7 cellular contexts compared by ENCODE assay signal in genomic region chrX:65196758-65197371, GRCh38.
DNase-seq lines count a peak whose midpoint lies in the region; ATAC-seq, FAIRE-seq and TF ChIP-seq lines count a peak whose summit lies in the region.

No MANE protein-coding gene starts in this region.

- no peaks in the 10 kb centered on the region for H4K20me1 ChIP-seq in H1 (replicated peaks in 1 of 2; ENCODE audit: control insufficient read depth in 1 of 2, insufficient read depth in 2 of 2, low read length in 2 of 2)

- H4K5ac ChIP-seq in H1 (ENCODE audit: insufficient read length, low read depth, low read length) = no peak overlapping the region

- DNase-seq in DMS53 treated with DMSO at 0.1 percent for 48 hours (lab: John Stamatoyannopoulos, UW; ENCODE audit: unreplicated experiment) (peak; percentile 1), KBM-7 (peak; percentile 32), H1 (ENCODE audit: low read depth in 1 of 2, low spot score in 2 of 2) (peak; percentile 50 to 56), neuronal stem cell (ENCODE audit: low spot score) (peak; percentile 44)

- TF ChIP-seq POLR2A in H1 (IDR thresholded peaks at IDR 0.05; ENCODE audit: control extremely low read depth in 1 of 2, low read depth in 2 of 2, low read length in 2 of 2) = 0 out of 3 replicates have a peak, but pooled peaks of 1 of the 2 experiments have one; percentile 19

- CTCF ChIA-PET in H1 (lab: Charles Lee; ENCODE audit: partially characterized antibody) = interaction anchor here (0.6 to 1.4 kb wide), 5 partner anchors 10 to 165 kb away, joined by 3 to 4 read pairs (median 3); no protein-coding TSS in a partner anchor

- no peak overlapping the region; the same call in 1 of the 2 replicates for H2BK5ac ChIP-seq in H1 (ENCODE audit: low read depth, low read length)
- no peak overlapping the region for H2BK5ac ChIP-seq in neuronal stem cell (ENCODE audit: low read length)

- H3K27me3 ChIP-seq in H1 (replicated peaks in 1 of 4; ENCODE audit: control insufficient read depth in 3 of 4, extremely low read depth in 1 of 4, insufficient read depth in 3 of 4, low read length in 3 of 4) = no peaks in the 10 kb centered on the region
- no peaks in the 10 kb centered on the region for H3K27me3 ChIP-seq in neuronal stem cell (ENCODE audit: control insufficient read depth in 3 of 3, insufficient read depth in 3 of 3, low read depth in 1 of 3, low read length in 3 of 3)

- POLR2A ChIA-PET in H1 (lab: Charles Lee; ENCODE audit: partially characterized antibody) = interaction anchor here (1.2 to 1.3 kb wide), 3 partner anchors 12 to 221 kb away, joined by 3 to 5 read pairs (median 4); partner anchors contain the start of genes ZC3H12B and ZC4H2

- H3K79me1 ChIP-seq in H1 (ENCODE audit: low read depth, low read length) (no peaks in the 10 kb centered on the region), neuronal stem cell (ENCODE audit: low read depth, low read length) (no peaks in the 10 kb centered on the region)

- TF ChIP-seq EP300 in H1 (IDR thresholded peaks at IDR 0.05; ENCODE audit: borderline replicate concordance in 1 of 2, low read depth in 2 of 2, low read length in 2 of 2) = no peak

- H3K14ac ChIP-seq in H1 (ENCODE audit: insufficient read length) (no peak overlapping the region), neuronal stem cell (ENCODE audit: low read length) (no peak overlapping the region)

- no peak overlapping the region for H2AK5ac ChIP-seq in H1 (ENCODE audit: low read depth, low read length)
- H2AK5ac ChIP-seq in neuronal stem cell (ENCODE audit: low read depth, low read length) = no peak overlapping the region

- H3K4me3 ChIP-seq in H1 (ENCODE audit: extremely low read depth in 1 of 4, insufficient read depth in 2 of 4, low read depth in 3 of 4, low read length in 4 of 4) (peak overlapping the region in 1 of 4 experiments; percentile 49; a peak in 2 of 8 replicates), neuronal stem cell (ENCODE audit: low read length in 2 of 2) (no peak overlapping the region)

- H3K9ac ChIP-seq in H1 (replicated peaks in 1 of 4; ENCODE audit: extremely low read depth in 1 of 4, low read depth in 3 of 4, low read length in 3 of 4) (no peak overlapping the region), neuronal stem cell (ENCODE audit: low read depth, low read length, poor library complexity) (no peak overlapping the region)

- H3K27ac ChIP-seq in H1 (ENCODE audit: low read depth, low read length) (peak overlapping the region; percentile 65; the same call in 1 of the 2 replicates), neuronal stem cell (replicated peaks; ENCODE audit: low read length) (peak overlapping the region; percentile 71)

- H3K9me3 ChIP-seq in H1 (ENCODE audit: insufficient read depth in 2 of 2, low read depth in 1 of 2, low read length in 1 of 2) (no peaks in the 10 kb centered on the region), neuronal stem cell (replicated peaks in 1 of 2; ENCODE audit: control insufficient read depth in 2 of 2, insufficient read depth in 1 of 2, low read depth in 1 of 2, low read length in 2 of 2) (peaks cover 0 to 2% of the 10 kb centered on the region in 2 donors)

- H3K18ac ChIP-seq in H1 (ENCODE audit: extremely low read depth, low read length) (no peak overlapping the region; the same call in 1 of the 2 replicates), neuronal stem cell (ENCODE audit: low read length) (no peak overlapping the region)

- H2BK20ac ChIP-seq in H1 (ENCODE audit: low read length) = no peak overlapping the region

- H3K23me2 ChIP-seq in H1 (ENCODE audit: low read depth, low read length) = no peaks in the 10 kb centered on the region

- ATAC-seq in GM21576 (IDR thresholded peaks at IDR 0.05; ENCODE audit: unreplicated experiment) (no peak), HG03139 (IDR thresholded peaks at IDR 0.05; ENCODE audit: unreplicated experiment) (no peak), GM21723 (IDR thresholded peaks at IDR 0.05; ENCODE audit: unreplicated experiment) (no peak)

- no peaks in the 10 kb centered on the region for H3K36me3 ChIP-seq in H1 (ENCODE audit: control insufficient read depth in 2 of 4, insufficient read depth in 4 of 4, low read length in 3 of 4)
- no peaks in the 10 kb centered on the region for H3K36me3 ChIP-seq in neuronal stem cell (replicated peaks in 1 of 2; ENCODE audit: control insufficient read depth in 2 of 2, insufficient read depth in 2 of 2, low read length in 2 of 2)

- H3K23ac ChIP-seq in H1 (ENCODE audit: insufficient read length) (no peak overlapping the region), neuronal stem cell (ENCODE audit: low read depth, low read length, poor library complexity) (no peak overlapping the region)

- 8% methylated on average over 15 of the region's 15 CpGs; no CpG with 5 or more reads in 1 of the 2 experiments for WGBS in H1 (ENCODE audit: extremely low coverage in 1 of 2, insufficient coverage in 1 of 2, insufficient read length in 1 of 2, insufficient replicate concordance in 2 of 2, low coverage in 1 of 2, low lambda C conversion rate in 2 of 2, missing lambda C conversion rate in 1 of 2), 2 experiments
- WGBS in neuronal stem cell (ENCODE audit: extremely low coverage in 2 of 2, insufficient read length in 2 of 2, insufficient replicate concordance in 1 of 2), 2 donors = no CpG with 5 or more reads among the region's 15 CpGs

- no peaks in the 10 kb centered on the region for H3K79me2 ChIP-seq in H1 (ENCODE audit: control insufficient read depth in 1 of 2, insufficient read depth in 2 of 2, low read length in 2 of 2)

- peak; percentile 41 to 55; a peak in 3 of 4 replicates for TF ChIP-seq RAD21 in H1 (IDR thresholded peaks at IDR 0.05 in 1 of 2, conservative IDR thresholded peaks at IDR 0.05 in 1 of 2; ENCODE audit: low read depth in 2 of 2, low read length in 2 of 2)

- no peak overlapping the region for H3K56ac ChIP-seq in H1 (replicated peaks; ENCODE audit: insufficient read length, low read depth, low read length)

- TF ChIP-seq CTCF in H1 (IDR thresholded peaks at IDR 0.05; ENCODE audit: control extremely low read depth in 1 of 3, insufficient read depth in 1 of 3, low read depth in 1 of 3, low read length in 3 of 3) = peak; percentile 30 to 49 (median 44)

- FAIRE-seq in H1 (lab: Jason Lieb, UNC) = peak; percentile 88

- in situ Hi-C loops in KBM-7 (cut with MboI; ENCODE audit: low pct_unique_long_range_greater_than_20kb, low sequenced_read_pairs) = no loop called here

- peak overlapping the region; percentile 61 for H2AFZ ChIP-seq in H1 (ENCODE audit: low read length)
- peak overlapping the region; percentile 72 for H2AFZ ChIP-seq in neuronal stem cell (ENCODE audit: low read length)

- H3K4ac ChIP-seq in H1 (replicated peaks; ENCODE audit: insufficient read length, low read depth, low read length) (no peak overlapping the region), neuronal stem cell (ENCODE audit: low read length) (no peak overlapping the region)

- H3K4me2 ChIP-seq in H1 (ENCODE audit: insufficient read depth in 1 of 2, low read depth in 2 of 2, low read length in 2 of 2) = peak overlapping the region; percentile 54 to 57
- peak overlapping the region; percentile 19 for H3K4me2 ChIP-seq in neuronal stem cell (ENCODE audit: insufficient read depth, low read length, poor library complexity, severe bottlenecking)

- no peak overlapping the region for H4K91ac ChIP-seq in H1 (replicated peaks; ENCODE audit: insufficient read length, low read length)
- no peak overlapping the region for H4K91ac ChIP-seq in neuronal stem cell (ENCODE audit: low read depth, low read length, poor library complexity)

- H2BK15ac ChIP-seq in H1 (ENCODE audit: low read length) = no peak overlapping the region
- H2BK15ac ChIP-seq in neuronal stem cell (ENCODE audit: low read length) = no peak overlapping the region

- H3K4me1 ChIP-seq in H1 (replicated peaks in 1 of 4; ENCODE audit: control insufficient read depth in 3 of 4, insufficient read depth in 4 of 4, low read length in 3 of 4) (peaks cover 0 to 8% (median 4%) of the 10 kb centered on the region in 4 experiments; a peak in 3 of 7 replicates), neuronal stem cell (ENCODE audit: control insufficient read depth in 2 of 2, insufficient read depth in 1 of 2, low read depth in 1 of 2, low read length in 2 of 2) (peaks cover 6 to 8% of the 10 kb centered on the region in 2 donors)

- H2BK120ac ChIP-seq in H1 (replicated peaks; ENCODE audit: low read depth, low read length) (no peak overlapping the region), neuronal stem cell (ENCODE audit: low read depth, low read length) (no peak overlapping the region)

- H2BK12ac ChIP-seq in H1 (ENCODE audit: low read depth, low read length) (no peak overlapping the region), neuronal stem cell (ENCODE audit: low read length) (no peak overlapping the region)

- H4K8ac ChIP-seq in H1 (ENCODE audit: extremely low read depth, insufficient read depth, low read length) = no peak overlapping the region
- H4K8ac ChIP-seq in neuronal stem cell (ENCODE audit: low read depth, low read length) = no peak overlapping the region

TF ChIP-seq in H1, 55 proteins besides CTCF, POLR2A, EP300 and RAD21 (continues in another document):
- TF ChIP-seq CEBPB (IDR thresholded peaks at IDR 0.05; ENCODE audit: low read depth, low read length) (no peak), RXRA (IDR thresholded peaks at IDR 0.05; ENCODE audit: insufficient read depth, low read depth, low read length) (no peak), EZH2 (IDR thresholded peaks at IDR 0.05; ENCODE audit: low read depth, low read length, severe bottlenecking) (no peak), CBX8 (IDR thresholded peaks at IDR 0.05; ENCODE audit: borderline replicate concordance, low read depth, low read length) (no peak), YY1 (IDR thresholded peaks at IDR 0.05; ENCODE audit: low read depth, low read length) (peak; percentile 18; the same call in 1 of the 2 replicates), USF2 (IDR thresholded peaks at IDR 0.05; ENCODE audit: low read length) (no peak), SIX5 (IDR thresholded peaks at IDR 0.05; ENCODE audit: low read depth, low read length) (no peak), ZNF274 (IDR thresholded peaks at IDR 0.05; ENCODE audit: borderline replicate concordance, extremely low read depth, low read length) (no peak), TAF1 (IDR thresholded peaks at IDR 0.05; ENCODE audit: low read depth, low read length) (peak; percentile 49; the same call in 1 of the 2 replicates), NRF1 (IDR thresholded peaks at IDR 0.05; ENCODE audit: low read depth, low read length) (no peak), TCF12 (IDR thresholded peaks at IDR 0.05; ENCODE audit: low read depth, low read length) (0 out of 2 replicates have a peak, but pooled peaks have one; percentile 54), MAFK (IDR thresholded peaks at IDR 0.05; ENCODE audit: low read depth, low read length) (no peak)

Comparison
In these comparisons a context has a peak if more than half of its experiments do, and no peak if none do; other contexts are left out.
1. DNase-seq: peak in every context shown above with its lines; median percentile 53 in H1; 44 in neuronal stem cell; 32 in KBM-7; 1 in DMS53 treated with DMSO at 0.1 percent for 48 hours.